ENCODE assay signal across 9 cellular contexts in the genomic region with DNA sequence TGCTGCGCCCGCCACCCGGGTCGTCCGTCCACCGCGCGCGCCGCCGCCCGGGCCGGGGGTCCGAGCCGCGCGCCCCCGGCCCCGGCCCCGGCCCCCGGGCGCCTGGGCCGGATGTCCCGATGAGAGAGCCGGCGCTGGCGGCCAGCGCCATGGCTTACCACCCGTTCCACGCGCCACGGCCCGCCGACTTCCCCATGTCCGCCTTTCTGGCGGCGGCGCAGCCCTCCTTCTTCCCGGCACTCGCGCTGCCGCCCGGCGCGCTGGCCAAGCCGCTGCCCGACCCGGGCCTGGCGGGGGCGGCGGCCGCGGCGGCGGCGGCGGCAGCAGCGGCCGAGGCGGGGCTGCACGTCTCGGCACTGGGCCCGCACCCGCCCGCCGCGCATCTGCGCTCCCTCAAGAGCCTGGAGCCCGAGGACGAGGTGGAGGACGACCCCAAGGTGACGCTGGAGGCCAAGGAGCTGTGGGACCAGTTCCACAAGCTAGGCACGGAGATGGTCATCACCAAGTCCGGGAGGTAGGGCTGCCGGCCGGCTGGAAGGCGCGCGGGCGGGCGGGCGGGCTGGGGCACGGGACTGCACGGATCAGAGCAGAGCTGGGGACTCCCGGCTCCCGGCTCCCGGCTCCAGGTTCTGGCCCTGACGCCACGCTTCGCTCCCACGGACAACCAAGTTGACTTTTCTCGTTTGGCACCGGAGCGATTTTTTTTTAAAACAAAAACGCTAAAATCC. TPM values are rescaled to one million over a fixed set of nuclear protein-coding genes. Genes with fewer than 3 reads are reported as not detected.
A peak's percentile ranks its signal among the peaks of the same experiment; 100 is the strongest.
DNase-seq lines count a peak whose midpoint lies in the region; ATAC-seq and TF ChIP-seq lines count a peak whose summit lies in the region.
"Had no signal": no experiment of that assay in that cellular context is flagged by ENCODE, and none has a peak within 500 bp of the region (broad histone marks: within the 10 kb centered on the region; RNA-seq: fewer than 3 reads in every experiment).

No MANE protein-coding gene starts in this region.

- peak overlapping the region; percentile 90 for H3K4me2 ChIP-seq in osteoblast (ENCODE audit: insufficient read depth, low read length)

- H3K4me3 Mint-ChIP-seq in effector memory CD8-positive, alpha-beta T cell: peak overlapping the region; percentile 67 to 74

- no peaks in the 10 kb centered on the region for H3K27me3 ChIP-seq in osteoblast (ENCODE audit: insufficient read depth, low read length)

- TF ChIP-seq CTCF in osteoblast (IDR thresholded peaks at IDR 0.05; ENCODE audit: extremely low read depth, low read depth, low read length): no peak

- peaks cover 17% of the 10 kb centered on the region for H4K20me1 ChIP-seq in osteoblast (ENCODE audit: insufficient read depth, low read length)

- H3K4me3 ChIP-seq in osteoblast (ENCODE audit: insufficient read depth, low read length): peak overlapping the region; percentile 88

- peaks cover 22% of the 10 kb centered on the region for H3K36me3 Mint-ChIP-seq in effector memory CD8-positive, alpha-beta T cell (ENCODE audit: insufficient read depth)

- peak; percentile 6 for DNase-seq in COLO668 (lab: John Stamatoyannopoulos, UW; ENCODE audit: unreplicated experiment)
- DNase-seq in NCI-H69 (lab: John Stamatoyannopoulos, UW): peak; percentile 75
- no peak for DNase-seq in effector memory CD8-positive, alpha-beta T cell
- DNase-seq in osteoblast (ENCODE audit: insufficient read length, low spot score, missing footprints): peak; percentile 99
- no peak for DNase-seq in SHP77 (lab: John Stamatoyannopoulos, UW)
- DNase-seq in left lobe of liver (ENCODE audit: low spot score): no peak

- peaks cover 31 to 35% of the 10 kb centered on the region in 2 donors for H3K4me1 Mint-ChIP-seq in effector memory CD8-positive, alpha-beta T cell (ENCODE audit: low read depth in 2 of 2)

- peaks cover 89% of the 10 kb centered on the region for H3K79me2 ChIP-seq in osteoblast (ENCODE audit: insufficient read depth, low read length)

- no peak overlapping the region for H2AFZ ChIP-seq in osteoblast (ENCODE audit: low read length)

- peak overlapping the region; percentile 86 for H3K27ac ChIP-seq in osteoblast (ENCODE audit: low read depth, low read length)

- ATAC-seq in effector memory CD8-positive, alpha-beta T cell (replicated peaks): no peak
- ATAC-seq in GM18858 (IDR thresholded peaks at IDR 0.05; ENCODE audit: unreplicated experiment): no peak
- ATAC-seq in HG03520 (IDR thresholded peaks at IDR 0.05; ENCODE audit: unreplicated experiment): no peak
- no peak for ATAC-seq in left lobe of liver

- peaks cover 56 to 67% of the 10 kb centered on the region in 2 donors for H3K27me3 Mint-ChIP-seq in effector memory CD8-positive, alpha-beta T cell

- H3K9me3 ChIP-seq in osteoblast (ENCODE audit: low read depth, low read length): no peaks in the 10 kb centered on the region

- peaks cover 36% of the 10 kb centered on the region for H3K4me1 ChIP-seq in osteoblast (ENCODE audit: insufficient read depth, low read length)

- no peak overlapping the region for H3K27ac Mint-ChIP-seq in effector memory CD8-positive, alpha-beta T cell

- peaks cover 22% of the 10 kb centered on the region for H3K36me3 ChIP-seq in osteoblast (ENCODE audit: insufficient read depth, low read length)

- H3K9me3 Mint-ChIP-seq in effector memory CD8-positive, alpha-beta T cell: no peaks in the 10 kb centered on the region

RNA-seq across cellular contexts. Expression of a gene that starts 0.6 kb away (rescaled TPM):
- total RNA-seq in osteoblast (10.3 and 11.6 TPM in 2 replicates), left lobe of liver (7.4 TPM)

RNA-seq across cellular contexts. Expression of a gene that starts 52.0 kb away (rescaled TPM):
- total RNA-seq in osteoblast: 0.59 TPM in 1 of 2 replicates, not detected in the other
- not detected for total RNA-seq in left lobe of liver
- total RNA-seq: HT1080 had no signal

Comparison
In these comparisons a context has a peak if more than half of its experiments do, and no peak if none do; other contexts are left out.
1. DNase-seq: peak in COLO668 (single experiment), NCI-H69 (single experiment) and osteoblast (single experiment); none in effector memory CD8-positive, alpha-beta T cell (0 of 3), SHP77 (0 of 2) and left lobe of liver (single experiment).